ENCODE assay signal across 9 cellular contexts in the genomic region with DNA sequence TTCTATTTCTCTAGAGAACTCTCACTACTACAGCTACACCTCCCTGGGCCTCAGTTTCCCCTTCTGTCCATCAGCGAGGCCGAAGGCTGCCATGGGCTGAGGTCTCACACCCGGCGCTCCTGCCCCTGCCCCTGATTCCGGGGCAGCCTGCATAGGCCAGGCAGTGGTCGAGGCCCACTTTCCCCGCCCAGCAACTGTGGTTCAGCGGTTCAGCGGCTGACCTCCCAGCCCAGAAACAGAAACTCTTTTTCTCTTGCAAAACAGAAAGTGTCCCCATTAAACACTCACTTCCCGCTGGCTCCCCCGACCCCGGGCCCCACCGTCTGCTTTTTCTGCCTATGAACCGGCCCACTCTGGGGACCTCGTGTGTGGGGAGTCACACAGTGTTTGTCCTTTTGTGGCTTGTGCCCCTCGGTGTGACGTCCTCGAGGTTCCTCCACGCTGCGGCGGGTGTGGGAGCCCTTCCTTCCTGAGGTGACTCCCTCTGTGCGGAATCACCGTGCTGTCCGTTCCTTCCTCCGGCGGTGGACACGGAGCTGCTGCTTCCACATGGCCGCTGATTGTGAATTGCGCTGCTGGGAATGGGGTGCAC. TPM values are rescaled to one million over a fixed set of nuclear protein-coding genes. Genes with fewer than 3 reads are reported as not detected.
A peak's percentile ranks its signal among the peaks of the same experiment; 100 is the strongest.
DNase-seq lines count a peak whose midpoint lies in the region; ATAC-seq and TF ChIP-seq lines count a peak whose summit lies in the region.
"Had no signal": no experiment of that assay in that cellular context is flagged by ENCODE, and none has a peak within 500 bp of the region (broad histone marks: within the 10 kb centered on the region; RNA-seq: fewer than 3 reads in every experiment).

No MANE protein-coding gene starts in this region.

- peak; percentile 59 for ATAC-seq in HG03460 (IDR thresholded peaks at IDR 0.05; ENCODE audit: unreplicated experiment)
- ATAC-seq in lower lobe of right lung, result peak; percentile 76 to 82
- ATAC-seq in HG03521 (IDR thresholded peaks at IDR 0.05; ENCODE audit: unreplicated experiment), result no peak

- H3K4me3 ChIP-seq in lower lobe of right lung, result peak overlapping the region; percentile 30
- no peak overlapping the region for H3K4me3 ChIP-seq in thyroid gland (replicated peaks in 1 of 3)

- H3K36me3 ChIP-seq in lower lobe of right lung, result no peaks in the 10 kb centered on the region
- no peaks in the 10 kb centered on the region for H3K36me3 ChIP-seq in thyroid gland

- H3K4me1 ChIP-seq in lower lobe of right lung (peaks cover 15% of the 10 kb centered on the region), thyroid gland (peaks cover 3 to 7% of the 10 kb centered on the region in 2 donors)

- TF ChIP-seq CTCF in GM10266 (IDR thresholded peaks at IDR 0.05; ENCODE audit: control insufficient read depth, insufficient read depth, low read depth, missing control alignments), result no peak
- no peak for TF ChIP-seq CTCF in lower lobe of right lung (IDR thresholded peaks at IDR 0.05)
- no peak for TF ChIP-seq CTCF in thyroid gland (IDR thresholded peaks at IDR 0.05)

- peak; percentile 89 for DNase-seq in GM10266 (ENCODE audit: extremely low spot score)
- DNase-seq in activated effector memory CD4-positive, alpha-beta T cell treated with Interleukin-2 at 50 U/mL for 16 hours, result peak; percentile 28
- peak; percentile 75 for DNase-seq in lower lobe of right lung
- DNase-seq in thyroid gland, result peak; percentile 22 to 25
- no peak for DNase-seq in NCI-H446 (lab: John Stamatoyannopoulos, UW)
- no peak for DNase-seq in NCI-H1694 treated with DMSO at 0.1 percent for 48 hours (lab: John Stamatoyannopoulos, UW)

- peaks cover 5% of the 10 kb centered on the region for H3K27me3 ChIP-seq in lower lobe of right lung (ENCODE audit: low read depth)
- no peaks in the 10 kb centered on the region for H3K27me3 ChIP-seq in thyroid gland

- WGBS in thyroid gland, 2 donors, result 49 to 73% methylated on average over 28 to 29 of the region's 29 CpGs

- intact Hi-C loops in lower lobe of right lung (cut with DNase I), result no loop called here
- intact Hi-C loops in thyroid gland (cut with DNase I), result no loop called here

- H3K27ac ChIP-seq in lower lobe of right lung, result peak overlapping the region; percentile 41
- peak overlapping the region in 1 of 3 donors; percentile 23 for H3K27ac ChIP-seq in thyroid gland

- TF ChIP-seq POLR2A in thyroid gland (IDR thresholded peaks at IDR 0.05), result no peak

- H3K9me3 ChIP-seq in lower lobe of right lung (no peaks in the 10 kb centered on the region), thyroid gland (no peaks in the 10 kb centered on the region)

RNA-seq across cellular contexts. Expression of a gene that starts 16.0 kb away (rescaled TPM):
- 1.4 TPM for total RNA-seq in lower lobe of right lung
- 1 to 10 TPM in 2 of 4 donors, under 1 TPM in 2; 0.49 to 2.3 (median 1.1) TPM for total RNA-seq in thyroid gland
- total RNA-seq: pulmonary artery endothelial cell had no signal

RNA-seq across cellular contexts. Expression of a gene that starts 26.8 kb away (rescaled TPM):
- total RNA-seq in lower lobe of right lung, result not detected
- under 1 TPM in 1 of 4 donors, not detected in 3; 0.13 TPM for total RNA-seq in thyroid gland
- total RNA-seq: pulmonary artery endothelial cell had no signal

RNA-seq across cellular contexts. Expression of a gene that starts 33.7 kb away (rescaled TPM):
- total RNA-seq in lower lobe of right lung (not detected), thyroid gland (1 to 10 TPM in 2 of 4 donors, under 1 TPM in 1, not detected in 1; 0.78 to 5.7 (median 1.1) TPM)
- total RNA-seq: pulmonary artery endothelial cell had no signal

Comparison
In these comparisons a context has a peak if more than half of its experiments do, and no peak if none do; other contexts are left out.
1. DNase-seq: peak in GM10266 (single experiment), activated effector memory CD4-positive, alpha-beta T cell treated with Interleukin-2 at 50 U/mL for 16 hours (single experiment), lower lobe of right lung (single experiment) and thyroid gland (2 of 2); none in NCI-H446 (0 of 2) and NCI-H1694 treated with DMSO at 0.1 percent for 48 hours (single experiment).